ENCODE assay signal across 3 cellular contexts in the genomic region with DNA sequence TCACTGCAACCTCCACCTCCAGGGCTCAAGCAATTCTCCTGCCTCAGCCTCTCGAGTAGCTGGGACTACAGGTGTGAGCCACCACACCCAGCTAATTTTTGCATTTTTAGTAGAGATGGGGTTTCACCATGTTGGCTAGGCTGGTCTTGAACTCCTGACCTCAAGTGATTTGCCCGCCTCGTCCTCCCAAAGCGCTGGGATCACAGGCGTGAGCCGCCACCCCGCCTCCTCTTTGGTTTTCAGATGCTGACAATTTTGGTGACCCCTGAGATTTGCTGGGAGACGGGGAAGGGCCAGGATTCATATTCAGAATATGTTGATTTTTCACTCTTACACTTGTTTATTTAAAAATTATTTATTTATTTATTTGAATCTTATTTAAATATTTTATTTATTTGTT. TPM values are rescaled to one million over a fixed set of nuclear protein-coding genes. Genes with fewer than 3 reads are reported as not detected.
"Had no signal": no experiment of that assay in that cellular context is flagged by ENCODE, and none has a peak within 500 bp of the region (broad histone marks: within the 10 kb centered on the region; RNA-seq: fewer than 3 reads in every experiment).

No MANE protein-coding gene starts in this region.

RNA-seq across cellular contexts. Expression of a gene that starts 28.2 kb away (rescaled TPM):
- total RNA-seq: LHCN-M2, MCF 10A, NCI-H460 had no signal
